ENCODE assay signal across 1 cellular context in the genomic region with DNA sequence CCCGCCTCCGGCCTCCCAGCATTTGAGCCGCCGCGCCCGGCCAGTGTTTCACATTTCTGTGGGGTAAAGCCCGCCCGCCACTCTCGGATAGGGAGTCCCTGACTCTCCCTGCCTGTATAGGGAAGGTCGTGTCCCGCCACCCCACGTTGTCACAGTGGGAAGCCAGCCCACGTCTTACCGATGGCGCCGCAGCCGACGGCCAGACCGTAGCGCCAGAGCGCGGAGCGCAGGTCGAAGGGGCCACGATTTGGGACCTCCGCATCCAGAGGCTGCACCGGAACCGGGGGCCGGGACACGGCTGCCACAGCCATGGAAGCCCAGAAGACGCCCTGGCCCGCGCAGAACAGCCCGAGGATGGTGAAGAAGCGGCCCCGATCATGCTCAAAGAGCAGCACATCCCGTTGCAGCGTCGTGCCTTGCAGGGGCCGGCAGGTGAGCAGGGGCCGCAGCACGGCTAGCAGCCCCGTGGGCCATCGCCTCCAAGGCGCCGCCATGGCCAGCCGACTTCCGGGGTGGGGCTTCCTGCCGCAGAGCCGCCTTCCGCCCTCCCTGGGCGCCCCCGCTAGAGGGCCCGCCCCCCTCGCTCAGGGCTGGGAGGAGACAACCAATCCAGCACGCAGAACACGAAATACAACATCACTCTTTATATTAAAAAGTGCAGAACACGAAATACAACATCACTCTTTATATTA.
TF ChIP-seq lines count a peak whose summit lies in the region.

A gene with protein sequence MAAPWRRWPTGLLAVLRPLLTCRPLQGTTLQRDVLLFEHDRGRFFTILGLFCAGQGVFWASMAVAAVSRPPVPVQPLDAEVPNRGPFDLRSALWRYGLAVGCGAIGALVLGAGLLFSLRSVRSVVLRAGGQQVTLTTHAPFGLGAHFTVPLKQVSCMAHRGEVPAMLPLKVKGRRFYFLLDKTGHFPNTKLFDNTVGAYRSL (minus strand): TSS at position 506 of the 692 bp plus-strand sequence. CDS start 12 bp downstream, at position 494.

TF ChIP-seq in HepG2, 621 proteins besides CTCF, POLR2A, EP300 and RAD21 (continued from another document and continues in another):
- TF ChIP-seq, protein P1, sequence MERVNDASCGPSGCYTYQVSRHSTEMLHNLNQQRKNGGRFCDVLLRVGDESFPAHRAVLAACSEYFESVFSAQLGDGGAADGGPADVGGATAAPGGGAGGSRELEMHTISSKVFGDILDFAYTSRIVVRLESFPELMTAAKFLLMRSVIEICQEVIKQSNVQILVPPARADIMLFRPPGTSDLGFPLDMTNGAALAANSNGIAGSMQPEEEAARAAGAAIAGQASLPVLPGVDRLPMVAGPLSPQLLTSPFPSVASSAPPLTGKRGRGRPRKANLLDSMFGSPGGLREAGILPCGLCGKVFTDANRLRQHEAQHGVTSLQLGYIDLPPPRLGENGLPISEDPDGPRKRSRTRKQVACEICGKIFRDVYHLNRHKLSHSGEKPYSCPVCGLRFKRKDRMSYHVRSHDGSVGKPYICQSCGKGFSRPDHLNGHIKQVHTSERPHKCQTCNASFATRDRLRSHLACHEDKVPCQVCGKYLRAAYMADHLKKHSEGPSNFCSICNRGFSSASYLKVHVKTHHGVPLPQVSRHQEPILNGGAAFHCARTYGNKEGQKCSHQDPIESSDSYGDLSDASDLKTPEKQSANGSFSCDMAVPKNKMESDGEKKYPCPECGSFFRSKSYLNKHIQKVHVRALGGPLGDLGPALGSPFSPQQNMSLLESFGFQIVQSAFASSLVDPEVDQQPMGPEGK (CRISPR knock-in tag; IDR thresholded peaks at IDR 0.05) = peak; percentile 96
- TF ChIP-seq, protein P2, sequence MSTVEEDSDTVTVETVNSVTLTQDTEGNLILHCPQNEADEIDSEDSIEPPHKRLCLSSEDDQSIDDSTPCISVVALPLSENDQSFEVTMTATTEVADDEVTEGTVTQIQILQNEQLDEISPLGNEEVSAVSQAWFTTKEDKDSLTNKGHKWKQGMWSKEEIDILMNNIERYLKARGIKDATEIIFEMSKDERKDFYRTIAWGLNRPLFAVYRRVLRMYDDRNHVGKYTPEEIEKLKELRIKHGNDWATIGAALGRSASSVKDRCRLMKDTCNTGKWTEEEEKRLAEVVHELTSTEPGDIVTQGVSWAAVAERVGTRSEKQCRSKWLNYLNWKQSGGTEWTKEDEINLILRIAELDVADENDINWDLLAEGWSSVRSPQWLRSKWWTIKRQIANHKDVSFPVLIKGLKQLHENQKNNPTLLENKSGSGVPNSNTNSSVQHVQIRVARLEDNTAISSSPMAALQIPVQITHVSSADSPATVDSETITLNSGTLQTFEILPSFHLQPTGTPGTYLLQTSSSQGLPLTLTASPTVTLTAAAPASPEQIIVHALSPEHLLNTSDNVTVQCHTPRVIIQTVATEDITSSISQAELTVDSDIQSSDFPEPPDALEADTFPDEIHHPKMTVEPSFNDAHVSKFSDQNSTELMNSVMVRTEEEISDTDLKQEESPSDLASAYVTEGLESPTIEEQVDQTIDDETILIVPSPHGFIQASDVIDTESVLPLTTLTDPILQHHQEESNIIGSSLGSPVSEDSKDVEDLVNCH (CRISPR knock-in tag; IDR thresholded peaks at IDR 0.05) = no peak
- no peak for TF ChIP-seq KDM6A (CRISPR knock-in tag; IDR thresholded peaks at IDR 0.05; ENCODE audit: low read depth)
- TF ChIP-seq, protein P3, sequence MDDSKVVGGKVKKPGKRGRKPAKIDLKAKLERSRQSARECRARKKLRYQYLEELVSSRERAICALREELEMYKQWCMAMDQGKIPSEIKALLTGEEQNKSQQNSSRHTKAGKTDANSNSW (CRISPR knock-in tag; IDR thresholded peaks at IDR 0.05; ENCODE audit: borderline replicate concordance) = peak; percentile 58; the same call in 1 of the 2 replicates
- TF ChIP-seq, protein P4, sequence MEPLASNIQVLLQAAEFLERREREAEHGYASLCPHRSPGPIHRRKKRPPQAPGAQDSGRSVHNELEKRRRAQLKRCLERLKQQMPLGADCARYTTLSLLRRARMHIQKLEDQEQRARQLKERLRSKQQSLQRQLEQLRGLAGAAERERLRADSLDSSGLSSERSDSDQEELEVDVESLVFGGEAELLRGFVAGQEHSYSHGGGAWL (CRISPR knock-in tag; IDR thresholded peaks at IDR 0.05) = peak; percentile 71; the same call in 1 of the 2 replicates
- TF ChIP-seq, protein P5, sequence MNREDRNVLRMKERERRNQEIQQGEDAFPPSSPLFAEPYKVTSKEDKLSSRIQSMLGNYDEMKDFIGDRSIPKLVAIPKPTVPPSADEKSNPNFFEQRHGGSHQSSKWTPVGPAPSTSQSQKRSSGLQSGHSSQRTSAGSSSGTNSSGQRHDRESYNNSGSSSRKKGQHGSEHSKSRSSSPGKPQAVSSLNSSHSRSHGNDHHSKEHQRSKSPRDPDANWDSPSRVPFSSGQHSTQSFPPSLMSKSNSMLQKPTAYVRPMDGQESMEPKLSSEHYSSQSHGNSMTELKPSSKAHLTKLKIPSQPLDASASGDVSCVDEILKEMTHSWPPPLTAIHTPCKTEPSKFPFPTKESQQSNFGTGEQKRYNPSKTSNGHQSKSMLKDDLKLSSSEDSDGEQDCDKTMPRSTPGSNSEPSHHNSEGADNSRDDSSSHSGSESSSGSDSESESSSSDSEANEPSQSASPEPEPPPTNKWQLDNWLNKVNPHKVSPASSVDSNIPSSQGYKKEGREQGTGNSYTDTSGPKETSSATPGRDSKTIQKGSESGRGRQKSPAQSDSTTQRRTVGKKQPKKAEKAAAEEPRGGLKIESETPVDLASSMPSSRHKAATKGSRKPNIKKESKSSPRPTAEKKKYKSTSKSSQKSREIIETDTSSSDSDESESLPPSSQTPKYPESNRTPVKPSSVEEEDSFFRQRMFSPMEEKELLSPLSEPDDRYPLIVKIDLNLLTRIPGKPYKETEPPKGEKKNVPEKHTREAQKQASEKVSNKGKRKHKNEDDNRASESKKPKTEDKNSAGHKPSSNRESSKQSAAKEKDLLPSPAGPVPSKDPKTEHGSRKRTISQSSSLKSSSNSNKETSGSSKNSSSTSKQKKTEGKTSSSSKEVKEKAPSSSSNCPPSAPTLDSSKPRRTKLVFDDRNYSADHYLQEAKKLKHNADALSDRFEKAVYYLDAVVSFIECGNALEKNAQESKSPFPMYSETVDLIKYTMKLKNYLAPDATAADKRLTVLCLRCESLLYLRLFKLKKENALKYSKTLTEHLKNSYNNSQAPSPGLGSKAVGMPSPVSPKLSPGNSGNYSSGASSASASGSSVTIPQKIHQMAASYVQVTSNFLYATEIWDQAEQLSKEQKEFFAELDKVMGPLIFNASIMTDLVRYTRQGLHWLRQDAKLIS (CRISPR knock-in tag; IDR thresholded peaks at IDR 0.05) = 0 out of 2 replicates have a peak, but pooled peaks have one; percentile 75
- TF ChIP-seq ZNF644 (CRISPR knock-in tag; IDR thresholded peaks at IDR 0.05; ENCODE audit: low read depth) = no peak
- no peak for TF ChIP-seq FIP1L1 (IDR thresholded peaks at IDR 0.05; ENCODE audit: borderline replicate concordance, insufficient read depth, low read depth, low read length)
- no peak for TF ChIP-seq LCORL (IDR thresholded peaks at IDR 0.05)
- TF ChIP-seq LCORL (CRISPR knock-in tag; IDR thresholded peaks at IDR 0.05) = peak; percentile 77
- TF ChIP-seq, protein P6, sequence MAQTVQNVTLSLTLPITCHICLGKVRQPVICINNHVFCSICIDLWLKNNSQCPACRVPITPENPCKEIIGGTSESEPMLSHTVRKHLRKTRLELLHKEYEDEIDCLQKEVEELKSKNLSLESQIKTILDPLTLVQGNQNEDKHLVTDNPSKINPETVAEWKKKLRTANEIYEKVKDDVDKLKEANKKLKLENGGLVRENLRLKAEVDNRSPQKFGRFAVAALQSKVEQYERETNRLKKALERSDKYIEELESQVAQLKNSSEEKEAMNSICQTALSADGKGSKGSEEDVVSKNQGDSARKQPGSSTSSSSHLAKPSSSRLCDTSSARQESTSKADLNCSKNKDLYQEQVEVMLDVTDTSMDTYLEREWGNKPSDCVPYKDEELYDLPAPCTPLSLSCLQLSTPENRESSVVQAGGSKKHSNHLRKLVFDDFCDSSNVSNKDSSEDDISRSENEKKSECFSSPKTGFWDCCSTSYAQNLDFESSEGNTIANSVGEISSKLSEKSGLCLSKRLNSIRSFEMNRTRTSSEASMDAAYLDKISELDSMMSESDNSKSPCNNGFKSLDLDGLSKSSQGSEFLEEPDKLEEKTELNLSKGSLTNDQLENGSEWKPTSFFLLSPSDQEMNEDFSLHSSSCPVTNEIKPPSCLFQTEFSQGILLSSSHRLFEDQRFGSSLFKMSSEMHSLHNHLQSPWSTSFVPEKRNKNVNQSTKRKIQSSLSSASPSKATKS (CRISPR knock-in tag; IDR thresholded peaks at IDR 0.05) = no peak
- TF ChIP-seq, protein P7, sequence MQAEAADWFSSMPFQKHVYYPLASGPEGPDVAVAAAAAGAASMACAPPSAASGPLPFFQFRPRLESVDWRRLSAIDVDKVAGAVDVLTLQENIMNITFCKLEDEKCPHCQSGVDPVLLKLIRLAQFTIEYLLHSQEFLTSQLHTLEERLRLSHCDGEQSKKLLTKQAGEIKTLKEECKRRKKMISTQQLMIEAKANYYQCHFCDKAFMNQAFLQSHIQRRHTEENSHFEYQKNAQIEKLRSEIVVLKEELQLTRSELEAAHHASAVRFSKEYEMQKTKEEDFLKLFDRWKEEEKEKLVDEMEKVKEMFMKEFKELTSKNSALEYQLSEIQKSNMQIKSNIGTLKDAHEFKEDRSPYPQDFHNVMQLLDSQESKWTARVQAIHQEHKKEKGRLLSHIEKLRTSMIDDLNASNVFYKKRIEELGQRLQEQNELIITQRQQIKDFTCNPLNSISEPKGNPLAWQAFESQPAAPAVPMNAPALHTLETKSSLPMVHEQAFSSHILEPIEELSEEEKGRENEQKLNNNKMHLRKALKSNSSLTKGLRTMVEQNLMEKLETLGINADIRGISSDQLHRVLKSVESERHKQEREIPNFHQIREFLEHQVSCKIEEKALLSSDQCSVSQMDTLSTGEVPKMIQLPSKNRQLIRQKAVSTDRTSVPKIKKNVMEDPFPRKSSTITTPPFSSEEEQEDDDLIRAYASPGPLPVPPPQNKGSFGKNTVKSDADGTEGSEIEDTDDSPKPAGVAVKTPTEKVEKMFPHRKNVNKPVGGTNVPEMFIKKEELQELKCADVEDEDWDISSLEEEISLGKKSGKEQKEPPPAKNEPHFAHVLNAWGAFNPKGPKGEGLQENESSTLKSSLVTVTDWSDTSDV (CRISPR knock-in tag; IDR thresholded peaks at IDR 0.05) = no peak; the same call in 1 of the 2 replicates
- TF ChIP-seq, protein P8, sequence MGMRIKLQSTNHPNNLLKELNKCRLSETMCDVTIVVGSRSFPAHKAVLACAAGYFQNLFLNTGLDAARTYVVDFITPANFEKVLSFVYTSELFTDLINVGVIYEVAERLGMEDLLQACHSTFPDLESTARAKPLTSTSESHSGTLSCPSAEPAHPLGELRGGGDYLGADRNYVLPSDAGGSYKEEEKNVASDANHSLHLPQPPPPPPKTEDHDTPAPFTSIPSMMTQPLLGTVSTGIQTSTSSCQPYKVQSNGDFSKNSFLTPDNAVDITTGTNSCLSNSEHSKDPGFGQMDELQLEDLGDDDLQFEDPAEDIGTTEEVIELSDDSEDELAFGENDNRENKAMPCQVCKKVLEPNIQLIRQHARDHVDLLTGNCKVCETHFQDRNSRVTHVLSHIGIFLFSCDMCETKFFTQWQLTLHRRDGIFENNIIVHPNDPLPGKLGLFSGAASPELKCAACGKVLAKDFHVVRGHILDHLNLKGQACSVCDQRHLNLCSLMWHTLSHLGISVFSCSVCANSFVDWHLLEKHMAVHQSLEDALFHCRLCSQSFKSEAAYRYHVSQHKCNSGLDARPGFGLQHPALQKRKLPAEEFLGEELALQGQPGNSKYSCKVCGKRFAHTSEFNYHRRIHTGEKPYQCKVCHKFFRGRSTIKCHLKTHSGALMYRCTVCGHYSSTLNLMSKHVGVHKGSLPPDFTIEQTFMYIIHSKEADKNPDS (CRISPR knock-in tag; IDR thresholded peaks at IDR 0.05) = no peak; the same call in 1 of the 2 replicates
- TF ChIP-seq, protein P9, sequence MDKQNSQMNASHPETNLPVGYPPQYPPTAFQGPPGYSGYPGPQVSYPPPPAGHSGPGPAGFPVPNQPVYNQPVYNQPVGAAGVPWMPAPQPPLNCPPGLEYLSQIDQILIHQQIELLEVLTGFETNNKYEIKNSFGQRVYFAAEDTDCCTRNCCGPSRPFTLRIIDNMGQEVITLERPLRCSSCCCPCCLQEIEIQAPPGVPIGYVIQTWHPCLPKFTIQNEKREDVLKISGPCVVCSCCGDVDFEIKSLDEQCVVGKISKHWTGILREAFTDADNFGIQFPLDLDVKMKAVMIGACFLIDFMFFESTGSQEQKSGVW (CRISPR knock-in tag; IDR thresholded peaks at IDR 0.05; ENCODE audit: borderline replicate concordance) = no peak
- TF ChIP-seq TGIF2 (CRISPR knock-in tag; IDR thresholded peaks at IDR 0.05) = peak; percentile 39; the same call in 1 of the 2 replicates
- TF ChIP-seq ZNF101 (CRISPR knock-in tag; IDR thresholded peaks at IDR 0.05; ENCODE audit: borderline replicate concordance, low read depth) = no peak
- TF ChIP-seq ZNF24 (IDR thresholded peaks at IDR 0.05) = no peak
- TF ChIP-seq, protein P10, sequence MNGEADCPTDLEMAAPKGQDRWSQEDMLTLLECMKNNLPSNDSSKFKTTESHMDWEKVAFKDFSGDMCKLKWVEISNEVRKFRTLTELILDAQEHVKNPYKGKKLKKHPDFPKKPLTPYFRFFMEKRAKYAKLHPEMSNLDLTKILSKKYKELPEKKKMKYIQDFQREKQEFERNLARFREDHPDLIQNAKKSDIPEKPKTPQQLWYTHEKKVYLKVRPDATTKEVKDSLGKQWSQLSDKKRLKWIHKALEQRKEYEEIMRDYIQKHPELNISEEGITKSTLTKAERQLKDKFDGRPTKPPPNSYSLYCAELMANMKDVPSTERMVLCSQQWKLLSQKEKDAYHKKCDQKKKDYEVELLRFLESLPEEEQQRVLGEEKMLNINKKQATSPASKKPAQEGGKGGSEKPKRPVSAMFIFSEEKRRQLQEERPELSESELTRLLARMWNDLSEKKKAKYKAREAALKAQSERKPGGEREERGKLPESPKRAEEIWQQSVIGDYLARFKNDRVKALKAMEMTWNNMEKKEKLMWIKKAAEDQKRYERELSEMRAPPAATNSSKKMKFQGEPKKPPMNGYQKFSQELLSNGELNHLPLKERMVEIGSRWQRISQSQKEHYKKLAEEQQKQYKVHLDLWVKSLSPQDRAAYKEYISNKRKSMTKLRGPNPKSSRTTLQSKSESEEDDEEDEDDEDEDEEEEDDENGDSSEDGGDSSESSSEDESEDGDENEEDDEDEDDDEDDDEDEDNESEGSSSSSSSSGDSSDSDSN (CRISPR knock-in tag; IDR thresholded peaks at IDR 0.05) = peak; percentile 87
- no peak for TF ChIP-seq CHD2 (IDR thresholded peaks at IDR 0.05; ENCODE audit: low read depth, low read length)
- no peak for TF ChIP-seq MIXL1 (CRISPR knock-in tag; IDR thresholded peaks at IDR 0.05)
- TF ChIP-seq NFE2L1 (CRISPR knock-in tag; IDR thresholded peaks at IDR 0.05; ENCODE audit: borderline replicate concordance) = peak; percentile 47; the same call in 1 of the 2 replicates
- 0 out of 2 replicates have a peak, but pooled peaks have one; percentile 72 for TF ChIP-seq ZNF44 (CRISPR knock-in tag; IDR thresholded peaks at IDR 0.05)
- TF ChIP-seq SMAD3 (CRISPR knock-in tag; IDR thresholded peaks at IDR 0.05) = peak; percentile 66; the same call in 1 of the 2 replicates
- no peak for TF ChIP-seq NFRKB (IDR thresholded peaks at IDR 0.05)
- TF ChIP-seq, protein P11, sequence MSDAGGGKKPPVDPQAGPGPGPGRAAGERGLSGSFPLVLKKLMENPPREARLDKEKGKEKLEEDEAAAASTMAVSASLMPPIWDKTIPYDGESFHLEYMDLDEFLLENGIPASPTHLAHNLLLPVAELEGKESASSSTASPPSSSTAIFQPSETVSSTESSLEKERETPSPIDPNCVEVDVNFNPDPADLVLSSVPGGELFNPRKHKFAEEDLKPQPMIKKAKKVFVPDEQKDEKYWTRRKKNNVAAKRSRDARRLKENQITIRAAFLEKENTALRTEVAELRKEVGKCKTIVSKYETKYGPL (CRISPR knock-in tag; IDR thresholded peaks at IDR 0.05) = no peak
- TF ChIP-seq ZEB1 (IDR thresholded peaks at IDR 0.05; ENCODE audit: insufficient replicate concordance, low read depth) = no peak
- TF ChIP-seq ZSCAN31 (CRISPR knock-in tag; IDR thresholded peaks at IDR 0.05; ENCODE audit: low read depth) = peak; percentile 41; the same call in 1 of the 2 replicates
- peak; percentile 65; the same call in 1 of the 2 replicates for TF ChIP-seq ZNF558 (CRISPR knock-in tag; IDR thresholded peaks at IDR 0.05; ENCODE audit: borderline replicate concordance)
- peak; percentile 46; the same call in 1 of the 2 replicates for TF ChIP-seq BORCS8-MEF2B (CRISPR knock-in tag; IDR thresholded peaks at IDR 0.05)
